In the genomic region with DNA sequence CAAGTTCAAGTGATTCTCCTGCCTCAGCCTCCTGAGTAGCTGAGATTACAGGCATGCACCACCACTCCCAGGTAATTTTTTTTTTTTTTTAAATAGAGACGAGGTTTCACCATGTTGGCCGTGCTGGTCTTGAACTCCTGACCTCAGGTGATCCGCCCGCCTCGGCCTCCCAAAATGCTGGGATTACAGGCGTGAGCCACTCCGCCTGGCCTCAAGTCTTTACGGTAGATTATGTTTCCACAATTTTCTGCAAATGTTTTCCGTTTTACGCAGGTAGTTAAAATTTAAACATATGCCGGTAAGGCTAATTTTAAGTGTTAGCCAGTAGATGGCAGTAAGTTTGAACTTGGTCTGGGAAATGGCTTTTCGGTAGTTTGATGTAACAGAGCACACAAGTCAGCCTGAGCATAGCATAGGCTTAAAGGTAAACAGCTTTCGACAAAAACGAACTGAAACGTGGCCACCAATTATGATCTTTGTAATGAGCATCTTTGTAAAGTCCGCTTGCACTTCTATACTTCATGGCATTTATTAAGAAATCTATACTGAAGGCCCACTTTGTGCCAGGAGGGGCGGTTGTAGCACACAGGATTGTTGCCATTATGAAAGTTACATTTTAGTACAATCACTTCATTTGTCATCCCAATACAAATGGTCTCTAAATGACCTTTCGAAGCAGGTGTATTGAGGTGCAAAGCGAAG, we compare ENCODE assay signal across 8 cellular contexts. TPM values are rescaled to one million over a fixed set of nuclear protein-coding genes. Genes with fewer than 3 reads are reported as not detected.
DNase-seq lines count a peak whose midpoint lies in the region; ATAC-seq, FAIRE-seq and TF ChIP-seq lines count a peak whose summit lies in the region.

No MANE protein-coding gene starts in this region.

- H3K36me3 ChIP-seq in GM06990 (ENCODE audit: control insufficient read depth, insufficient read depth, low read length): no peaks in the 10 kb centered on the region
- H3K36me3 ChIP-seq in body of pancreas (replicated peaks in 1 of 2; ENCODE audit: insufficient read depth in 1 of 2, low read depth in 2 of 2): no peaks in the 10 kb centered on the region
- no peaks in the 10 kb centered on the region for H3K36me3 ChIP-seq in thoracic aorta

- POLR2A ChIA-PET in AG04449 (lab: Yijun Ruan, JAX): interaction anchor here (1.3 kb wide), 1 partner anchor 24 kb away, joined by 3 read pairs; no protein-coding TSS in a partner anchor

- no peaks in the 10 kb centered on the region; the same call in 1 of the 2 replicates for H3K27me3 ChIP-seq in GM06990 (replicated peaks; ENCODE audit: control insufficient read depth, insufficient read depth, low read length)
- no peaks in the 10 kb centered on the region for H3K27me3 ChIP-seq in body of pancreas
- H3K27me3 ChIP-seq in thoracic aorta (replicated peaks; ENCODE audit: insufficient read depth): no peaks in the 10 kb centered on the region

- ATAC-seq in HG02943 (IDR thresholded peaks at IDR 0.05; ENCODE audit: low read depth, unreplicated experiment): peak; percentile 65
- ATAC-seq in body of pancreas: peak; percentile 91
- ATAC-seq in thoracic aorta (ENCODE audit: insufficient number of reproducible peaks, low FRiP score, low read depth): no peak

- 22 to 23% methylated on average over 19 of the region's 19 CpGs for WGBS in body of pancreas, 2 donors

- FAIRE-seq in islet of Langerhans (lab: Jason Lieb, UNC): peak; percentile 97

- H3K9me3 ChIP-seq in body of pancreas (no peaks in the 10 kb centered on the region), thoracic aorta (no peaks in the 10 kb centered on the region)

- H3K4me1 ChIP-seq in body of pancreas (no peaks in the 10 kb centered on the region), thoracic aorta (ENCODE audit: control insufficient read depth in 1 of 2, low read depth in 2 of 2) (no peaks in the 10 kb centered on the region)

- H3K27ac ChIP-seq in body of pancreas: no peak overlapping the region
- H3K27ac ChIP-seq in thoracic aorta: no peak overlapping the region

- peak; percentile 52 for DNase-seq in AG04449 (ENCODE audit: low read depth, low spot score)
- DNase-seq in GM06990 (ENCODE audit: extremely low read depth, insufficient read length): peak; percentile 37
- DNase-seq in NCI-H69 (lab: John Stamatoyannopoulos, UW): peak; percentile 60
- peak in 1 of 4 donors; percentile 29 for DNase-seq in body of pancreas
- no peak for DNase-seq in thoracic aorta (ENCODE audit: low spot score)
- DNase-seq in T-helper 9 cell: no peak

- TF ChIP-seq CTCF in AG04449 (IDR thresholded peaks at IDR 0.05; ENCODE audit: insufficient read depth, low read length, missing control alignments) (peak; percentile 34), GM06990 (IDR thresholded peaks at IDR 0.05; ENCODE audit: insufficient read depth, low read length, poor library complexity, severe bottlenecking) (peak; percentile 68), body of pancreas (IDR thresholded peaks at IDR 0.05) (peak; percentile 36 to 78 (median 74)), thoracic aorta (IDR thresholded peaks at IDR 0.05) (peak; percentile 40)

- TF ChIP-seq POLR2A in body of pancreas (IDR thresholded peaks at IDR 0.05): no peak

- no peak overlapping the region for H3K4me3 ChIP-seq in AG04449 (ENCODE audit: low read depth, low read length)
- no peak overlapping the region; the same call in 1 of the 2 replicates for H3K4me3 ChIP-seq in GM06990 (replicated peaks; ENCODE audit: low read depth, low read length)
- H3K4me3 ChIP-seq in body of pancreas: no peak overlapping the region
- H3K4me3 ChIP-seq in thoracic aorta: no peak overlapping the region

- CTCF ChIA-PET in AG04449 (lab: Yijun Ruan, JAX): interaction anchor here (0.6 to 9.6 kb wide), 33 partner anchors 9 to 550 kb away, joined by 3 to 147 read pairs (median 4); a partner anchor contains a TSS

- intact Hi-C loops in body of pancreas (cut with DNase I): no loop called here

RNA-seq across cellular contexts. Expression of a gene that starts 31.1 kb away (rescaled TPM):
- total RNA-seq in body of pancreas (1 to 10 TPM in 1 of 2 donors, not detected in 1; 1.0 TPM), thoracic aorta (1 to 10 TPM in 1 of 2 donors, not detected in 1; 1.2 TPM)

Comparison
In these comparisons a context has a peak if more than half of its experiments do, and no peak if none do; other contexts are left out.
1. DNase-seq: peak in AG04449 (single experiment), GM06990 (single experiment) and NCI-H69 (single experiment); none in thoracic aorta (single experiment) and T-helper 9 cell (single experiment).
2. Peak in every context shown above with its lines, with median percentiles within 50 percentile points of each other: CTCF ChIP-seq.